ENCODE assay signal across 23 cellular contexts in genomic region chr15:60801336-60801735, GRCh38.
"Had no signal": no experiment of that assay in that cellular context is flagged by ENCODE, and none has a peak within 500 bp of the region (broad histone marks: within the 10 kb centered on the region; RNA-seq: fewer than 3 reads in every experiment).

No MANE protein-coding gene starts in this region.

- H3K9ac ChIP-seq: neural progenitor cell had no signal

- H3K4me1 Mint-ChIP-seq: memory B cell had no signal

- H3K27me3 ChIP-seq: dorsolateral prefrontal cortex, gastroesophageal sphincter, neural progenitor cell, right atrium auricular region, sigmoid colon had no signal

- H3K36me3 ChIP-seq: gastroesophageal sphincter, lower lobe of right lung, neural progenitor cell, right atrium auricular region, sigmoid colon had no signal

- H3K27ac ChIP-seq: dorsolateral prefrontal cortex, neural progenitor cell, right atrium auricular region had no signal

- H3K36me3 Mint-ChIP-seq: memory B cell; natural killer cell treated with Interleukin-12 subunit alpha and Interleukin-12 subunit beta and Interleukin-15 and Interleukin-18, amount 100 ng/mL, for 72 hours; neural progenitor cell had no signal

- H3K4me3 Mint-ChIP-seq: memory B cell, neural progenitor cell had no signal

- H3K4me3 ChIP-seq: dorsolateral prefrontal cortex, gastroesophageal sphincter, lower lobe of right lung, neural progenitor cell, right atrium auricular region, sigmoid colon had no signal

- DNase-seq: central memory CD4-positive, alpha-beta T cell; cortex of kidney; dorsolateral prefrontal cortex; effector CD8-positive, alpha-beta T cell; foreskin fibroblast; glutamatergic neuron; islet precursor cell; lower lobe of right lung; midbrain; nucleus accumbens; posterior cingulate gyrus; sigmoid colon; small intestine; stimulated activated CD4-positive, alpha-beta T cell treated with anti-CD3 and anti-CD28 coated beads, Interleukin-2, amount 100 ng/mL, for 48 hours; stimulated activated naive CD4-positive, alpha-beta T cell treated with Interleukin-2 at 50 U/mL for 16 hours; substantia nigra; trophoblast cell had no signal

- H3K27ac Mint-ChIP-seq: memory B cell had no signal

- ATAC-seq: esophagus mucosa; gastroesophageal sphincter; natural killer cell treated with Interleukin-12 subunit alpha and Interleukin-12 subunit beta and Interleukin-15 and Interleukin-18, amount 100 ng/mL, for 72 hours had no signal

- H3K9me3 ChIP-seq: gastroesophageal sphincter, lower lobe of right lung, right atrium auricular region, sigmoid colon had no signal

- H3K9me3 Mint-ChIP-seq: memory B cell; natural killer cell treated with Interleukin-12 subunit alpha and Interleukin-12 subunit beta and Interleukin-15 and Interleukin-18, amount 100 ng/mL, for 72 hours; neural progenitor cell had no signal
